ENCODE assay signal across 9 cellular contexts in the genomic region with DNA sequence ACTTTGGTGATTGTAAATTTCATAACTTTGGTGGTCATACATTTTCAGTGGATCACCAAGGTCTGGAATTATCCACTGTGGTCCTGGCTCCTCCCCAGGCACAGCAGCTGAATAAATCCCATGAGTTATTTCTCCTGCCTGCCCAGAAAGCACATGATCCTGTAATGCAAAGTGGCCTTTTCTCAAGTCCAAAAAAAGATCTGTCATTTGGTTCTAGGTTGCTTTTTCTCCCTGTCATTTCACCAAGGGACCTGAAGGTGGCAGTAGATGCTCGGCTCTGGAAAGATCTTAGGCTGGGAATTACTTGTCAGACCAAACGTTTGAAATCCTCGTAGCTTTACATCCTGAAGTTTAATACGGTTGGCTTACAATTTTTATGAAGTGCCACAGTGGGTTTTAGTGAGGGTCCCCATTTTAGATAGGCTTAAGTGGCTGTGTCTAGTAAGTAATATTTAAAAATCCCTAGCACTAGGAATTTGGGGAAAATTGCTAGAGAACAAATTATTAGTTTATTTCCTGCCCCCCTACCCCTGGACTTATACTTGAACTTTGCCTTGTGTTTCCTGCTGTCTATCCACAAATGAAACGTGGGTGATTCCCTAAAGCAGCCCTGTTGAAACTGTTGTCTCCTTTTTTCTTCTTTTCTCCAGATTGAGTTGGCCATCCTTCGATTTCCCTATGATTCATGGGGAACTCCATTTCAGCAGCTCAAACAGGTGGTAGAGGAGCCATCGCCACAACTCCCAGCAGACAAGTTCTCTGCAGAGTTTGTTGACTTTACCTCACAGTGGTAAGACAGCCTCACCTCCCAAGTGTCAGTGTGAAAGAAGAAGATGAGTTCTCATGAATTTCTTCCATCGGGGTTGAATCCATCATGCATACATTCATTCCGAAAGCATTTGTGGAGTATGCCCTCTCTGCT.
A peak's percentile ranks its signal among the peaks of the same experiment; 100 is the strongest.
DNase-seq lines count a peak whose midpoint lies in the region; TF ChIP-seq lines count a peak whose summit lies in the region.
"Had no signal": no experiment of that assay in that cellular context is flagged by ENCODE, and none has a peak within 500 bp of the region (broad histone marks: within the 10 kb centered on the region; RNA-seq: fewer than 3 reads in every experiment).

No MANE protein-coding gene starts in this region.

- 55% methylated on average over 9 of the region's 9 CpGs for WGBS in testis, 2 donors

- CTCF ChIA-PET in HEK293 (lab: Yijun Ruan, JAX), result interaction anchor here (0.5 to 4.4 kb wide), 31 partner anchors 10 to 1988 kb away, joined by 3 to 35 read pairs (median 3); no protein-coding TSS in a partner anchor

- H3K9me3 ChIP-seq in HEK293 (ENCODE audit: control insufficient read depth, insufficient read depth, low read depth, low read length) (no peaks in the 10 kb centered on the region), testis (no peaks in the 10 kb centered on the region)

- no peak overlapping the region for H3K4me3 ChIP-seq in HEK293 (ENCODE audit: low read depth, low read length)
- no peak overlapping the region for H3K4me3 ChIP-seq in testis
- H3K4me3 ChIP-seq: BLaER1 had no signal

- intact Hi-C loops in testis (cut with DNase I; ENCODE audit: low total_unique reads), result no loop called here

- H3K4me1 ChIP-seq in HEK293 (ENCODE audit: control insufficient read depth, insufficient read depth, low read length) (no peaks in the 10 kb centered on the region), testis (no peaks in the 10 kb centered on the region)

- H3K27ac ChIP-seq in HEK293 (ENCODE audit: extremely low read depth, low read depth, low read length), result no peak overlapping the region
- H3K27ac ChIP-seq in testis, result no peak overlapping the region
- H3K27ac ChIP-seq: BLaER1 had no signal

- POLR2A ChIA-PET in HEK293 (lab: Yijun Ruan, JAX), result no interaction called here

- DNase-seq in DMS 273 (lab: John Stamatoyannopoulos, UW; ENCODE audit: unreplicated experiment), result peak; percentile 79
- DNase-seq in DMS 273 treated with DMSO at 0.1 percent for 48 hours (lab: John Stamatoyannopoulos, UW), result no peak
- DNase-seq in NCI-H446 treated with DMSO at 0.1 percent for 48 hours (lab: John Stamatoyannopoulos, UW), result peak; percentile 15
- DNase-seq in brain pericyte (ENCODE audit: low read depth, low spot score), result peak; percentile 20
- peak; percentile 81 for DNase-seq in islet precursor cell
- DNase-seq in testis, result peak; percentile 54
- no peak for DNase-seq in GOT3 (lab: John Stamatoyannopoulos, UW)

- H3K27me3 ChIP-seq in testis, result no peaks in the 10 kb centered on the region
- H3K27me3 ChIP-seq: BLaER1 had no signal

- H3K36me3 ChIP-seq in HEK293 (ENCODE audit: control insufficient read depth in 2 of 2, insufficient read depth in 1 of 2, low read length in 2 of 2) (no peaks in the 10 kb centered on the region; a peak in 1 of 3 replicates), testis (ENCODE audit: low read depth, missing control alignments) (no peaks in the 10 kb centered on the region)

- TF ChIP-seq CTCF in HEK293 (tag by site-specific recombination; IDR thresholded peaks at IDR 0.05) (peak; percentile 51; the same call in 1 of the 2 replicates), testis (IDR thresholded peaks at IDR 0.05) (peak; percentile 51 to 91 (median 80))

- no peak for TF ChIP-seq POLR2A in testis (IDR thresholded peaks at IDR 0.05)

TF ChIP-seq in HEK293, 187 proteins besides CTCF, POLR2A, EP300 and RAD21 (continues in another document):
- TF ChIP-seq GLIS1 (tag by site-specific recombination; IDR thresholded peaks at IDR 0.05), result no peak
- TF ChIP-seq, protein P1, sequence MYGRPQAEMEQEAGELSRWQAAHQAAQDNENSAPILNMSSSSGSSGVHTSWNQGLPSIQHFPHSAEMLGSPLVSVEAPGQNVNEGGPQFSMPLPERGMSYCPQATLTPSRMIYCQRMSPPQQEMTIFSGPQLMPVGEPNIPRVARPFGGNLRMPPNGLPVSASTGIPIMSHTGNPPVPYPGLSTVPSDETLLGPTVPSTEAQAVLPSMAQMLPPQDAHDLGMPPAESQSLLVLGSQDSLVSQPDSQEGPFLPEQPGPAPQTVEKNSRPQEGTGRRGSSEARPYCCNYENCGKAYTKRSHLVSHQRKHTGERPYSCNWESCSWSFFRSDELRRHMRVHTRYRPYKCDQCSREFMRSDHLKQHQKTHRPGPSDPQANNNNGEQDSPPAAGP (tag by site-specific recombination; IDR thresholded peaks at IDR 0.05), result no peak
- TF ChIP-seq ZFP37 (tag by site-specific recombination; IDR thresholded peaks at IDR 0.05), result no peak
- peak; percentile 53; the same call in 1 of the 2 replicates for TF ChIP-seq SCRT2 (tag by site-specific recombination; IDR thresholded peaks at IDR 0.05)
- TF ChIP-seq, protein P2, sequence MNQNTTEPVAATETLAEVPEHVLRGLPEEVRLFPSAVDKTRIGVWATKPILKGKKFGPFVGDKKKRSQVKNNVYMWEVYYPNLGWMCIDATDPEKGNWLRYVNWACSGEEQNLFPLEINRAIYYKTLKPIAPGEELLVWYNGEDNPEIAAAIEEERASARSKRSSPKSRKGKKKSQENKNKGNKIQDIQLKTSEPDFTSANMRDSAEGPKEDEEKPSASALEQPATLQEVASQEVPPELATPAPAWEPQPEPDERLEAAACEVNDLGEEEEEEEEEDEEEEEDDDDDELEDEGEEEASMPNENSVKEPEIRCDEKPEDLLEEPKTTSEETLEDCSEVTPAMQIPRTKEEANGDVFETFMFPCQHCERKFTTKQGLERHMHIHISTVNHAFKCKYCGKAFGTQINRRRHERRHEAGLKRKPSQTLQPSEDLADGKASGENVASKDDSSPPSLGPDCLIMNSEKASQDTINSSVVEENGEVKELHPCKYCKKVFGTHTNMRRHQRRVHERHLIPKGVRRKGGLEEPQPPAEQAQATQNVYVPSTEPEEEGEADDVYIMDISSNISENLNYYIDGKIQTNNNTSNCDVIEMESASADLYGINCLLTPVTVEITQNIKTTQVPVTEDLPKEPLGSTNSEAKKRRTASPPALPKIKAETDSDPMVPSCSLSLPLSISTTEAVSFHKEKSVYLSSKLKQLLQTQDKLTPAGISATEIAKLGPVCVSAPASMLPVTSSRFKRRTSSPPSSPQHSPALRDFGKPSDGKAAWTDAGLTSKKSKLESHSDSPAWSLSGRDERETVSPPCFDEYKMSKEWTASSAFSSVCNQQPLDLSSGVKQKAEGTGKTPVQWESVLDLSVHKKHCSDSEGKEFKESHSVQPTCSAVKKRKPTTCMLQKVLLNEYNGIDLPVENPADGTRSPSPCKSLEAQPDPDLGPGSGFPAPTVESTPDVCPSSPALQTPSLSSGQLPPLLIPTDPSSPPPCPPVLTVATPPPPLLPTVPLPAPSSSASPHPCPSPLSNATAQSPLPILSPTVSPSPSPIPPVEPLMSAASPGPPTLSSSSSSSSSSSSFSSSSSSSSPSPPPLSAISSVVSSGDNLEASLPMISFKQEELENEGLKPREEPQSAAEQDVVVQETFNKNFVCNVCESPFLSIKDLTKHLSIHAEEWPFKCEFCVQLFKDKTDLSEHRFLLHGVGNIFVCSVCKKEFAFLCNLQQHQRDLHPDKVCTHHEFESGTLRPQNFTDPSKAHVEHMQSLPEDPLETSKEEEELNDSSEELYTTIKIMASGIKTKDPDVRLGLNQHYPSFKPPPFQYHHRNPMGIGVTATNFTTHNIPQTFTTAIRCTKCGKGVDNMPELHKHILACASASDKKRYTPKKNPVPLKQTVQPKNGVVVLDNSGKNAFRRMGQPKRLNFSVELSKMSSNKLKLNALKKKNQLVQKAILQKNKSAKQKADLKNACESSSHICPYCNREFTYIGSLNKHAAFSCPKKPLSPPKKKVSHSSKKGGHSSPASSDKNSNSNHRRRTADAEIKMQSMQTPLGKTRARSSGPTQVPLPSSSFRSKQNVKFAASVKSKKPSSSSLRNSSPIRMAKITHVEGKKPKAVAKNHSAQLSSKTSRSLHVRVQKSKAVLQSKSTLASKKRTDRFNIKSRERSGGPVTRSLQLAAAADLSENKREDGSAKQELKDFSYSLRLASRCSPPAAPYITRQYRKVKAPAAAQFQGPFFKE (tag by site-specific recombination; IDR thresholded peaks at IDR 0.05; ENCODE audit: borderline replicate concordance), result no peak
- TF ChIP-seq, protein P3, sequence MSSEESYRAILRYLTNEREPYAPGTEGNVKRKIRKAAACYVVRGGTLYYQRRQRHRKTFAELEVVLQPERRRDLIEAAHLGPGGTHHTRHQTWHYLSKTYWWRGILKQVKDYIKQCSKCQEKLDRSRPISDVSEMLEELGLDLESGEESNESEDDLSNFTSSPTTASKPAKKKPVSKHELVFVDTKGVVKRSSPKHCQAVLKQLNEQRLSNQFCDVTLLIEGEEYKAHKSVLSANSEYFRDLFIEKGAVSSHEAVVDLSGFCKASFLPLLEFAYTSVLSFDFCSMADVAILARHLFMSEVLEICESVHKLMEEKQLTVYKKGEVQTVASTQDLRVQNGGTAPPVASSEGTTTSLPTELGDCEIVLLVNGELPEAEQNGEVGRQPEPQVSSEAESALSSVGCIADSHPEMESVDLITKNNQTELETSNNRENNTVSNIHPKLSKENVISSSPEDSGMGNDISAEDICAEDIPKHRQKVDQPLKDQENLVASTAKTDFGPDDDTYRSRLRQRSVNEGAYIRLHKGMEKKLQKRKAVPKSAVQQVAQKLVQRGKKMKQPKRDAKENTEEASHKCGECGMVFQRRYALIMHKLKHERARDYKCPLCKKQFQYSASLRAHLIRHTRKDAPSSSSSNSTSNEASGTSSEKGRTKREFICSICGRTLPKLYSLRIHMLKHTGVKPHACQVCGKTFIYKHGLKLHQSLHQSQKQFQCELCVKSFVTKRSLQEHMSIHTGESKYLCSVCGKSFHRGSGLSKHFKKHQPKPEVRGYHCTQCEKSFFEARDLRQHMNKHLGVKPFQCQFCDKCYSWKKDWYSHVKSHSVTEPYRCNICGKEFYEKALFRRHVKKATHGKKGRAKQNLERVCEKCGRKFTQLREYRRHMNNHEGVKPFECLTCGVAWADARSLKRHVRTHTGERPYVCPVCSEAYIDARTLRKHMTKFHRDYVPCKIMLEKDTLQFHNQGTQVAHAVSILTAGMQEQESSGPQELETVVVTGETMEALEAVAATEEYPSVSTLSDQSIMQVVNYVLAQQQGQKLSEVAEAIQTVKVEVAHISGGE (tag by site-specific recombination; conservative IDR thresholded peaks at IDR 0.05; ENCODE audit: low read depth), result no peak
- TF ChIP-seq, protein P4, sequence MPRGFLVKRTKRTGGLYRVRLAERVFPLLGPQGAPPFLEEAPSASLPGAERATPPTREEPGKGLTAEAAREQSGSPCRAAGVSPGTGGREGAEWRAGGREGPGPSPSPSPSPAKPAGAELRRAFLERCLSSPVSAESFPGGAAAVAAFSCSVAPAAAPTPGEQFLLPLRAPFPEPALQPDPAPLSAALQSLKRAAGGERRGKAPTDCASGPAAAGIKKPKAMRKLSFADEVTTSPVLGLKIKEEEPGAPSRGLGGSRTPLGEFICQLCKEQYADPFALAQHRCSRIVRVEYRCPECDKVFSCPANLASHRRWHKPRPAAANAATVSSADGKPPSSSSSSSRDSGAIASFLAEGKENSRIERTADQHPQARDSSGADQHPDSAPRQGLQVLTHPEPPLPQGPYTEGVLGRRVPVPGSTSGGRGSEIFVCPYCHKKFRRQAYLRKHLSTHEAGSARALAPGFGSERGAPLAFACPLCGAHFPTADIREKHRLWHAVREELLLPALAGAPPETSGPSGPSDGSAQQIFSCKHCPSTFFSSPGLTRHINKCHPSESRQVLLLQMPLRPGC (tag by site-specific recombination; IDR thresholded peaks at IDR 0.05), result no peak

Comparison
In these comparisons a context has a peak if more than half of its experiments do, and no peak if none do; other contexts are left out.
1. DNase-seq: peak in DMS 273 (single experiment), NCI-H446 treated with DMSO at 0.1 percent for 48 hours (single experiment), brain pericyte (single experiment), islet precursor cell (single experiment) and testis (single experiment); none in DMS 273 treated with DMSO at 0.1 percent for 48 hours (single experiment) and GOT3 (single experiment).